Comparison of ENCODE assay signal across 12 cellular contexts in the genomic region with DNA sequence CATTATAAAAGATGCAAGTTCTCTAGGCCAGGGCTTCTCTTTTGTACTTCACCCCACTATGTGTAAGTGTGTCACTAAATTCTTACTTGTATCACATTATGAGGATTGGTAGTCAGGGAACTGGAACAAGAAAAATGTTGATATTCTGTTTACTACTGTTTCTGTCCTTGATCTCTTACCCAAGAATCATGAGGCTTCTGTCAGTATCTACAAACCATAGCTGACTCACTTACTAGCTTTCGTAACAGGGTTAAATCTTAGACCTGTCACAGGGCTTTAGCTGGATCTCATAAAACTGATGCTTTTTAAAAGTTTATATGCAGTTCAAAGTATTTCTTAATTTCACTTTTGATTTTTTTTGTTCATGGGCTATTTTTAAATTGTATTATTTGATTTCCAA.
DNase-seq lines count a peak whose midpoint lies in the region; TF ChIP-seq lines count a peak whose summit lies in the region.
"Had no signal": no experiment of that assay in that cellular context is flagged by ENCODE, and none has a peak within 500 bp of the region (broad histone marks: within the 10 kb centered on the region; RNA-seq: fewer than 3 reads in every experiment).

No MANE protein-coding gene starts in this region.

- no peak for TF ChIP-seq CTCF in fibroblast of the aortic adventitia (IDR thresholded peaks at IDR 0.05; ENCODE audit: insufficient read depth, low read length)
- TF ChIP-seq CTCF in coronary artery (IDR thresholded peaks at IDR 0.05): no peak

- H3K27ac ChIP-seq in coronary artery: no peak overlapping the region

- no peak overlapping the region for H3K4me3 ChIP-seq in fibroblast of the aortic adventitia (ENCODE audit: low read depth, low read length)
- no peak overlapping the region for H3K4me3 ChIP-seq in coronary artery
- H3K4me3 ChIP-seq: uterus had no signal

- DNase-seq in GM04504 (ENCODE audit: low read depth): peak; percentile 86
- peak; percentile 2 for DNase-seq in RKO (ENCODE audit: low spot score)
- peak; percentile 89 for DNase-seq in fibroblast of the aortic adventitia (ENCODE audit: low read depth)
- DNase-seq in stromal cell of bone marrow (ENCODE audit: low read depth): peak; percentile 90
- no peak for DNase-seq in T1000 (lab: John Stamatoyannopoulos, UW)
- DNase-seq in posterior cingulate gyrus: no peak
- no peak for DNase-seq in coronary artery (ENCODE audit: low spot score)
- DNase-seq: activated gamma-delta T cell; NCI-H2171 treated with DMSO at 0.1 percent for 48 hours; nephron progenitor cell; stimulated activated naive CD8-positive, alpha-beta T cell treated with anti-CD3 and anti-CD28 coated beads, Interleukin-15, Interleukin-2, amounts not matched to agents 100 U/mL and 50 U/mL, for 24 hours; uterus had no signal

- intact Hi-C loops in posterior cingulate gyrus (cut with DNase I): no loop called here

Comparison
In these comparisons a context has a peak if more than half of its experiments do, and no peak if none do; other contexts are left out.
1. DNase-seq: peak in GM04504 (single experiment), RKO (single experiment), fibroblast of the aortic adventitia (single experiment) and stromal cell of bone marrow (single experiment); none in T1000 (single experiment), posterior cingulate gyrus (0 of 10) and coronary artery (single experiment).